In genomic region chr2:232633413-232634318, GRCh38 we compare ENCODE assay signal across 10 cellular contexts. TPM values are rescaled to one million over a fixed set of nuclear protein-coding genes. Genes with fewer than 3 reads are reported as not detected.
DNase-seq lines count a peak whose midpoint lies in the region; ATAC-seq lines count a peak whose summit lies in the region.
"Had no signal": no experiment of that assay in that cellular context is flagged by ENCODE, and none has a peak within 500 bp of the region (broad histone marks: within the 10 kb centered on the region; RNA-seq: fewer than 3 reads in every experiment).

A gene with protein sequence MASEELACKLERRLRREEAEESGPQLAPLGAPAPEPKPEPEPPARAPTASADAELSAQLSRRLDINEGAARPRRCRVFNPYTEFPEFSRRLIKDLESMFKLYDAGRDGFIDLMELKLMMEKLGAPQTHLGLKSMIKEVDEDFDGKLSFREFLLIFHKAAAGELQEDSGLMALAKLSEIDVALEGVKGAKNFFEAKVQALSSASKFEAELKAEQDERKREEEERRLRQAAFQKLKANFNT (plus strand): TSS chr2:232633604. CDS start chr2:232633705, 101 bp downstream.

- H3K4me3 ChIP-seq in naive thymus-derived CD4-positive, alpha-beta T cell (ENCODE audit: low read length): peak within 1 kb of the TSS; percentile 47

- peaks cover 0 to 4% (median 0%) of the 10 kb centered on the region in 11 donors for H3K9me3 Mint-ChIP-seq in naive thymus-derived CD4-positive, alpha-beta T cell

- peaks cover 0 to 5% (median 0%) of the 10 kb centered on the region in 5 donors for H3K36me3 Mint-ChIP-seq in naive thymus-derived CD4-positive, alpha-beta T cell

- H3K4me1 Mint-ChIP-seq in naive thymus-derived CD4-positive, alpha-beta T cell: peaks cover 2 to 20% (median 9%) of the 10 kb centered on the region in 7 donors

- CTCF ChIA-PET in naive thymus-derived CD4-positive, alpha-beta T cell (lab: Charles Lee): interaction anchor here (0.6 kb wide), 1 partner anchor 613 kb away, joined by 3 read pairs; no protein-coding TSS in a partner anchor

- ATAC-seq in naive thymus-derived CD4-positive, alpha-beta T cell: peak; percentile 79

- H3K4me1 ChIP-seq in naive thymus-derived CD4-positive, alpha-beta T cell (ENCODE audit: control insufficient read depth in 2 of 2, insufficient read depth in 2 of 2, low read length in 2 of 2): peaks cover 5 to 7% of the 10 kb centered on the region in 2 donors

- no peak within 1 kb of the TSS for H3K27ac ChIP-seq in naive thymus-derived CD4-positive, alpha-beta T cell (ENCODE audit: low read depth, low read length)
- H3K27ac ChIP-seq: 22Rv1, neutrophil had no signal

- H3K27ac Mint-ChIP-seq in naive thymus-derived CD4-positive, alpha-beta T cell: peak within 1 kb of the TSS in 1 of 9 donors; percentile 32

- POLR2A ChIA-PET in naive thymus-derived CD4-positive, alpha-beta T cell (lab: Charles Lee): interaction anchor here (0.6 kb wide), 2 partner anchors 62 to 771 kb away, joined by 3 to 4 read pairs; no protein-coding TSS in a partner anchor

- peaks cover 4 to 8% of the 10 kb centered on the region in 2 donors for H3K27me3 ChIP-seq in naive thymus-derived CD4-positive, alpha-beta T cell (ENCODE audit: control insufficient read depth in 2 of 2, insufficient read depth in 2 of 2, low read length in 2 of 2)

- peaks cover 30 to 62% (median 53%) of the 10 kb centered on the region in 5 donors for H3K27me3 Mint-ChIP-seq in naive thymus-derived CD4-positive, alpha-beta T cell

- H3K36me3 ChIP-seq in naive thymus-derived CD4-positive, alpha-beta T cell (ENCODE audit: control insufficient read depth in 2 of 3, insufficient read depth in 3 of 3, low read length in 3 of 3): no peaks in the 10 kb centered on the region
- H3K36me3 ChIP-seq: neutrophil had no signal

- peak within 1 kb of the TSS; percentile 44 to 79 (median 62) for H3K4me3 Mint-ChIP-seq in naive thymus-derived CD4-positive, alpha-beta T cell

- DNase-seq in DMS53 (lab: John Stamatoyannopoulos, UW) (peak; percentile 70), DMS53 treated with DMSO at 0.1 percent for 48 hours (lab: John Stamatoyannopoulos, UW; ENCODE audit: unreplicated experiment) (no peak), NOMO-1 (lab: John Stamatoyannopoulos, UW; ENCODE audit: unreplicated experiment in 2 of 2) (peak; percentile 62 to 63), fibroblast of the conjunctiva (ENCODE audit: low read depth) (peak; percentile 12)
- DNase-seq in activated effector memory CD4-positive, alpha-beta T cell treated with Interleukin-2 at 50 U/mL for 16 hours: peak; percentile 25
- DNase-seq in naive thymus-derived CD4-positive, alpha-beta T cell: peak; percentile 17 to 64 (median 22)
- peak in 5 of 6 experiments; percentile 7 to 31 (median 13) for DNase-seq in stimulated activated naive CD4-positive, alpha-beta T cell (lab: John Stamatoyannopoulos, UW)
- no peak for DNase-seq in NK-92 treated with Interleukin-12 subunit alpha and Interleukin-12 subunit beta, amount 100 ng/mL, for 24 hours (lab: John Stamatoyannopoulos, UW)

- intact Hi-C loops in naive thymus-derived CD4-positive, alpha-beta T cell (cut with micrococcal nuclease): loop anchor here in 1 of 2 donors (2.0 kb wide), 1 partner anchor 63 kb away; the partner anchor contains the start of gene GIGYF2

- H3K9me3 ChIP-seq in naive thymus-derived CD4-positive, alpha-beta T cell (ENCODE audit: control insufficient read depth in 2 of 3, low read length in 3 of 3): no peaks in the 10 kb centered on the region
- H3K9me3 ChIP-seq: neutrophil had no signal

RNA-seq across cellular contexts. Expression of the gene that starts here (rescaled TPM):
- total RNA-seq in naive thymus-derived CD4-positive, alpha-beta T cell: 1 to 10 TPM in 4 of 5 experiments, under 1 TPM in 1; 0.70 to 2.9 (median 2.1) TPM
- polyA plus RNA-seq in naive thymus-derived CD4-positive, alpha-beta T cell: 1 to 10 TPM; 3.1 to 4.4 TPM

Comparison
In these comparisons a context has a peak if more than half of its experiments do, and no peak if none do; other contexts are left out.
1. DNase-seq: peak in DMS53 (single experiment), NOMO-1 (2 of 2), activated effector memory CD4-positive, alpha-beta T cell treated with Interleukin-2 at 50 U/mL for 16 hours (single experiment), fibroblast of the conjunctiva (single experiment), naive thymus-derived CD4-positive, alpha-beta T cell (9 of 9) and stimulated activated naive CD4-positive, alpha-beta T cell (5 of 6); none in DMS53 treated with DMSO at 0.1 percent for 48 hours (single experiment) and NK-92 treated with Interleukin-12 subunit alpha and Interleukin-12 subunit beta, amount 100 ng/mL, for 24 hours (single experiment).